ENCODE assay signal across 26 cellular contexts in genomic region chr3:65742914-65743313, GRCh38.
"Had no signal": no experiment of that assay in that cellular context is flagged by ENCODE, and none has a peak within 500 bp of the region (broad histone marks: within the 10 kb centered on the region; RNA-seq: fewer than 3 reads in every experiment).

No MANE protein-coding gene starts in this region.

- H3K36me3 ChIP-seq: esophagus squamous epithelium, neutrophil, ovary, right atrium auricular region, spleen, thoracic aorta, vagina had no signal

- H3K4me1 ChIP-seq: esophagus squamous epithelium, psoas muscle, spleen, vagina had no signal

- H3K36me3 Mint-ChIP-seq: activated naive CD8-positive, alpha-beta T cell; brain; memory B cell; type B pancreatic cell had no signal

- H3K9me3 Mint-ChIP-seq: activated T-cell treated with anti-CD3 and anti-CD28 coated beads, Interleukin-2, amount 50 U/mL, for 24 hours; activated T-helper 17 cell treated with anti-CD3 and anti-CD28 coated beads, Interleukin-2, amount 50 U/mL, for 72 hours; brain; endodermal cell; memory B cell; nephron; type B pancreatic cell had no signal

- DNase-seq: activated CD4-positive, alpha-beta T cell treated with anti-CD3 and anti-CD28 coated beads for 1 hour; activated naive CD4-positive, alpha-beta T cell; activated T-cell treated with anti-CD3 and anti-CD28 coated beads, Interleukin-2, amount 50 U/mL, for 24 hours; central memory CD4-positive, alpha-beta T cell; endodermal cell; esophagus squamous epithelium; foreskin fibroblast; kidney glomerular epithelial cell; left ventricle myocardium superior; ovary; psoas muscle; spleen; stimulated activated CD4-positive, alpha-beta T cell treated with anti-CD3 and anti-CD28 coated beads, Interleukin-4, amount 100 ng/mL, for 1 hour; stimulated activated naive CD4-positive, alpha-beta T cell; T-helper 9 cell had no signal

- H3K4me1 Mint-ChIP-seq: activated T-helper 17 cell treated with anti-CD3 and anti-CD28 coated beads, Interleukin-2, amount 50 U/mL, for 72 hours; memory B cell had no signal

- H3K27me3 ChIP-seq: esophagus squamous epithelium, neutrophil, ovary, right atrium auricular region, spleen, vagina had no signal

- H3K27me3 Mint-ChIP-seq: activated T-cell treated with anti-CD3 and anti-CD28 coated beads, Interleukin-2, amount 50 U/mL, for 24 hours; activated T-helper 17 cell treated with anti-CD3 and anti-CD28 coated beads, Interleukin-2, amount 50 U/mL, for 72 hours; brain; memory B cell; type B pancreatic cell had no signal

- H3K4me3 Mint-ChIP-seq: activated naive CD8-positive, alpha-beta T cell; activated T-cell treated with anti-CD3 and anti-CD28 coated beads, Interleukin-2, amount 50 U/mL, for 24 hours; activated T-helper 17 cell treated with anti-CD3 and anti-CD28 coated beads, Interleukin-2, amount 50 U/mL, for 72 hours; brain; endodermal cell; memory B cell; nephron; type B pancreatic cell had no signal

- H3K9me3 ChIP-seq: esophagus squamous epithelium, neutrophil, ovary, psoas muscle, right atrium auricular region, spleen, thoracic aorta, vagina had no signal

- H3K27ac ChIP-seq: coronary artery, esophagus squamous epithelium, neutrophil, ovary, psoas muscle, right atrium auricular region, spleen, thoracic aorta, vagina had no signal

- ATAC-seq: activated T-helper 17 cell treated with anti-CD3 and anti-CD28 coated beads, Interleukin-2, amount 50 U/mL, for 72 hours; left ventricle myocardium superior; psoas muscle had no signal

- H3K27ac Mint-ChIP-seq: activated naive CD8-positive, alpha-beta T cell; activated T-cell treated with anti-CD3 and anti-CD28 coated beads, Interleukin-2, amount 50 U/mL, for 24 hours; activated T-helper 17 cell treated with anti-CD3 and anti-CD28 coated beads, Interleukin-2, amount 50 U/mL, for 72 hours; endodermal cell; memory B cell; type B pancreatic cell had no signal

- H3K4me3 ChIP-seq: coronary artery, esophagus squamous epithelium, ovary, psoas muscle, right atrium auricular region, spleen, thoracic aorta, vagina had no signal
